1 cellular context compared by ENCODE assay signal in genomic region chr3:139299261-139300132, GRCh38.
A peak's percentile ranks its signal among the peaks of the same experiment; 100 is the strongest.
TF ChIP-seq lines count a peak whose summit lies in the region.

No MANE protein-coding gene starts in this region.

TF ChIP-seq in K562, 482 proteins besides CTCF, POLR2A, EP300 and RAD21 (continued from another document and continues in another):
- no peak for TF ChIP-seq GTF3C2 (IDR thresholded peaks at IDR 0.05; ENCODE audit: borderline replicate concordance, extremely low read depth, insufficient read length)
- TF ChIP-seq ZNF124 (CRISPR knock-in tag; IDR thresholded peaks at IDR 0.05): no peak
- 0 out of 2 replicates have a peak, but pooled peaks have one; percentile 21 for TF ChIP-seq ZNF143 (CRISPR knock-in tag; IDR thresholded peaks at IDR 0.05)
- TF ChIP-seq ETV5 (CRISPR knock-in tag; IDR thresholded peaks at IDR 0.05; ENCODE audit: low read depth): peak; percentile 99
- TF ChIP-seq ARID4B (CRISPR knock-in tag; IDR thresholded peaks at IDR 0.05): no peak
- peak; percentile 91 for TF ChIP-seq CCNT2 (IDR thresholded peaks at IDR 0.05; ENCODE audit: borderline replicate concordance, extremely low read depth, insufficient read length, low read depth, low read length)
- no peak for TF ChIP-seq SIN3B (IDR thresholded peaks at IDR 0.05; ENCODE audit: low read depth)
- peak; percentile 74 for TF ChIP-seq ZNF24 (IDR thresholded peaks at IDR 0.05)
- no peak; the same call in 1 of the 2 replicates for TF ChIP-seq HSF4 (CRISPR knock-in tag; IDR thresholded peaks at IDR 0.05; ENCODE audit: borderline replicate concordance)
- peak; percentile 93 for TF ChIP-seq ZNF592 (IDR thresholded peaks at IDR 0.05)
- peak; percentile 11 for TF ChIP-seq RBBP5 (IDR thresholded peaks at IDR 0.05; ENCODE audit: borderline replicate concordance, insufficient read depth, low read length, poor library complexity, severe bottlenecking)
- no peak for TF ChIP-seq SRSF1 (IDR thresholded peaks at IDR 0.05; ENCODE audit: low read depth, low read length)
- TF ChIP-seq BCLAF1 (IDR thresholded peaks at IDR 0.05; ENCODE audit: borderline replicate concordance in 1 of 2, control insufficient read depth in 1 of 2, low read depth in 2 of 2, low read length in 1 of 2): 0 out of 4 replicates have a peak, but pooled peaks of 1 of the 2 experiments have one; percentile 54
- no peak for TF ChIP-seq ELK1 (CRISPR knock-in tag; IDR thresholded peaks at IDR 0.05)
- TF ChIP-seq ZNF431 (CRISPR knock-in tag; IDR thresholded peaks at IDR 0.05): 0 out of 2 replicates have a peak, but pooled peaks have one; percentile 20
- TF ChIP-seq ZBTB11 (CRISPR knock-in tag; IDR thresholded peaks at IDR 0.05): peak in 1 of 3 experiments; percentile 66; a peak in 1 of 6 replicates
- TF ChIP-seq GABPB2 (CRISPR knock-in tag; conservative IDR thresholded peaks at IDR 0.05): no peak
- no peak for TF ChIP-seq PPARD (CRISPR knock-in tag; IDR thresholded peaks at IDR 0.05)
- peak; percentile 73; the same call in 1 of the 2 replicates for TF ChIP-seq XRCC5 (IDR thresholded peaks at IDR 0.05; ENCODE audit: low read depth, low read length)
- TF ChIP-seq FOS (IDR thresholded peaks at IDR 0.05; ENCODE audit: extremely low read depth, insufficient read length): peak; percentile 81
- no peak for TF ChIP-seq FOXP4 (CRISPR knock-in tag; IDR thresholded peaks at IDR 0.05; ENCODE audit: borderline replicate concordance)
- no peak for TF ChIP-seq THAP7 (CRISPR knock-in tag; IDR thresholded peaks at IDR 0.05)
- TF ChIP-seq BRD4 (IDR thresholded peaks at IDR 0.05): no peak
- TF ChIP-seq TBL1XR1 (IDR thresholded peaks at IDR 0.05; ENCODE audit: low read length in 2 of 2): peak; percentile 95 to 96
- peak; percentile 99 for TF ChIP-seq SMARCA4 (IDR thresholded peaks at IDR 0.05)
- TF ChIP-seq LARP7 (IDR thresholded peaks at IDR 0.05): no peak
- TF ChIP-seq HDAC6 (IDR thresholded peaks at IDR 0.05; ENCODE audit: low read depth, low read length): no peak
- TF ChIP-seq SMAD3 (CRISPR knock-in tag; conservative IDR thresholded peaks at IDR 0.05): peak; percentile 6; the same call in 1 of the 2 replicates
- no peak for TF ChIP-seq RBM39 (optimal IDR thresholded peaks at IDR 0.05; ENCODE audit: low read depth, low read length)
- no peak; the same call in 1 of the 2 replicates for TF ChIP-seq ATF4 (CRISPR knock-in tag; IDR thresholded peaks at IDR 0.05)
- TF ChIP-seq CEBPB (tag; IDR thresholded peaks at IDR 0.05): no peak
- peak; percentile 68; the same call in 1 of the 2 replicates for TF ChIP-seq GABPB1 (CRISPR knock-in tag; IDR thresholded peaks at IDR 0.05)
